In the genomic region with DNA sequence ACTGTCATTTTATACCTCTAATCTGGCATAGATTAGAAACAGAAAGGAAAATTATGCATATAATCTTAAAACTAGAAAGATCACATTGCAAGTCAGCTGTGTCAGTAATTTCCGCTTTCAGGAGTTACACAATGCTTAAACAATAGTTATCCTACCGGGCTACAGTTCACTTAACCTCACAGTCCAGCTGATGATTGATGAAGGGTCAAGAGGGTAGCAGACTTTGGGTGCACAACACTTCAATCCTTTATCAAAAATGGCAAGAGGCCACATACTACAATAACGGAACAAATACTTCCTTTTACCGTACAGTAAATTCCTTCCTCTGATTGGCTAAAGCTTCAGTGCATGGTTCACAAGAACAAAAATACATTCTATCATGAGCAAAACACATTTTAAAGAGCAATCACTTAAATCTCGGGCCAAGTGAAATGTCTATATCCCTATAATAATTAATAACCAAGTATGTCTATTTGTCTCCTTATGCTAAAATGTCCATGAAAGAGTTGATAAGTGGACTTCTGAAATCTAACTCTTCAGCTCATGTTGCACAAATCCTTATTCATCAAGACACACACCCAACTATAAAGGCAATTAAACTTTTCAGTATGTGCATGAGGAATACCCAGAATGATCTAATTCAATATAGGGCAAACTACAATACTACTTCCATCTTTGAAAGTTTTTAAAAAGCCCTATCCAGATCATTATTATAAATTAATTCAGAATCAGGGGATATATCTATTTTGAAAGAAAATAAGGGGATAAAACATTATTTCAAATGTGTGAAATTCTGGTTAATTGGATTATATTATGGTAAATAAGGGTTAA, we compare ENCODE assay signal across 1 cellular context.
TF ChIP-seq lines count a peak whose summit lies in the region.

No MANE protein-coding gene starts in this region.

TF ChIP-seq in GM12878, 131 proteins besides CTCF, POLR2A, EP300 and RAD21 (continued from another document):
- TF ChIP-seq CEBPB (IDR thresholded peaks at IDR 0.05; ENCODE audit: borderline replicate concordance in 1 of 2, low read depth in 2 of 2, low read length in 2 of 2) (peak in 1 of 2 experiments; percentile 38; a peak in 1 of 4 replicates), SIN3A (IDR thresholded peaks at IDR 0.05; ENCODE audit: low read depth, low read length) (no peak), ZNF622 (IDR thresholded peaks at IDR 0.05) (no peak), KAT2A (conservative IDR thresholded peaks at IDR 0.05; ENCODE audit: control insufficient read depth, low read depth, low read length) (no peak), ETV6 (conservative IDR thresholded peaks at IDR 0.05 in 1 of 2, IDR thresholded peaks at IDR 0.05 in 1 of 2; ENCODE audit: borderline replicate concordance in 1 of 2, low read depth in 1 of 2) (peak in 1 of 2 experiments; percentile 16; a peak in 1 of 4 replicates)
- TF ChIP-seq, protein P1, sequence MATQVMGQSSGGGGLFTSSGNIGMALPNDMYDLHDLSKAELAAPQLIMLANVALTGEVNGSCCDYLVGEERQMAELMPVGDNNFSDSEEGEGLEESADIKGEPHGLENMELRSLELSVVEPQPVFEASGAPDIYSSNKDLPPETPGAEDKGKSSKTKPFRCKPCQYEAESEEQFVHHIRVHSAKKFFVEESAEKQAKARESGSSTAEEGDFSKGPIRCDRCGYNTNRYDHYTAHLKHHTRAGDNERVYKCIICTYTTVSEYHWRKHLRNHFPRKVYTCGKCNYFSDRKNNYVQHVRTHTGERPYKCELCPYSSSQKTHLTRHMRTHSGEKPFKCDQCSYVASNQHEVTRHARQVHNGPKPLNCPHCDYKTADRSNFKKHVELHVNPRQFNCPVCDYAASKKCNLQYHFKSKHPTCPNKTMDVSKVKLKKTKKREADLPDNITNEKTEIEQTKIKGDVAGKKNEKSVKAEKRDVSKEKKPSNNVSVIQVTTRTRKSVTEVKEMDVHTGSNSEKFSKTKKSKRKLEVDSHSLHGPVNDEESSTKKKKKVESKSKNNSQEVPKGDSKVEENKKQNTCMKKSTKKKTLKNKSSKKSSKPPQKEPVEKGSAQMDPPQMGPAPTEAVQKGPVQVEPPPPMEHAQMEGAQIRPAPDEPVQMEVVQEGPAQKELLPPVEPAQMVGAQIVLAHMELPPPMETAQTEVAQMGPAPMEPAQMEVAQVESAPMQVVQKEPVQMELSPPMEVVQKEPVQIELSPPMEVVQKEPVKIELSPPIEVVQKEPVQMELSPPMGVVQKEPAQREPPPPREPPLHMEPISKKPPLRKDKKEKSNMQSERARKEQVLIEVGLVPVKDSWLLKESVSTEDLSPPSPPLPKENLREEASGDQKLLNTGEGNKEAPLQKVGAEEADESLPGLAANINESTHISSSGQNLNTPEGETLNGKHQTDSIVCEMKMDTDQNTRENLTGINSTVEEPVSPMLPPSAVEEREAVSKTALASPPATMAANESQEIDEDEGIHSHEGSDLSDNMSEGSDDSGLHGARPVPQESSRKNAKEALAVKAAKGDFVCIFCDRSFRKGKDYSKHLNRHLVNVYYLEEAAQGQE (IDR thresholded peaks at IDR 0.05; ENCODE audit: low read depth, low read length): no peak
